8 cellular contexts compared by ENCODE assay signal in genomic region chr5:119070578-119070827, GRCh38. TPM values are rescaled to one million over a fixed set of nuclear protein-coding genes. Genes with fewer than 3 reads are reported as not detected.
DNase-seq lines count a peak whose midpoint lies in the region; ATAC-seq, FAIRE-seq and TF ChIP-seq lines count a peak whose summit lies in the region.

No MANE protein-coding gene starts in this region.

- TF ChIP-seq POLR2A in K562 (conservative IDR thresholded peaks at IDR 0.05) (peak; percentile 86), stomach (IDR thresholded peaks at IDR 0.05) (peak in 1 of 4 donors; percentile 5)

- H3K4me2 ChIP-seq in K562 (ENCODE audit: insufficient read depth, low read length), result peak overlapping the region; percentile 86

- TF ChIP-seq EP300 in K562 (IDR thresholded peaks at IDR 0.05; ENCODE audit: low read length), result no peak; the same call in 1 of the 2 replicates
- TF ChIP-seq EP300 in stomach (IDR thresholded peaks at IDR 0.05), result no peak

- no peaks in the 10 kb centered on the region for H3K27me3 Mint-ChIP-seq in activated CD4-positive, alpha-beta T cell treated with anti-CD3 and anti-CD28 coated beads for 36 hours
- peaks cover 5% of the 10 kb centered on the region for H3K27me3 Mint-ChIP-seq in HFFc6 (ENCODE audit: insufficient read depth)

- TF ChIP-seq RAD21 in K562 (CRISPR knock-in tag; conservative IDR thresholded peaks at IDR 0.05 in 1 of 2, IDR thresholded peaks at IDR 0.05 in 1 of 2), result peak in 1 of 2 experiments; percentile 26; a peak in 1 of 4 replicates

- ATAC-seq in activated CD4-positive, alpha-beta T cell treated with anti-CD3 and anti-CD28 coated beads for 36 hours, result peak; percentile 65
- ATAC-seq in K562 (peak; percentile 56; the same call in 2 of the 3 replicates), left lobe of liver (peak; percentile 75)

- H2AFZ ChIP-seq in K562 (ENCODE audit: low read depth, low read length), result peak overlapping the region; percentile 90

- H3K79me2 ChIP-seq in K562 (ENCODE audit: control insufficient read depth, insufficient read depth, low read length), result peaks cover 49% of the 10 kb centered on the region

- H3K27ac ChIP-seq in K562 (ENCODE audit: extremely low read depth, low read depth, low read length) (peak overlapping the region; percentile 84), stomach (peak overlapping the region; percentile 97 to 99 (median 99))

- peaks cover 3% of the 10 kb centered on the region; the same call in 1 of the 2 replicates for H3K9me3 ChIP-seq in K562 (replicated peaks; ENCODE audit: control insufficient read depth, insufficient read depth, low read depth, low read length)
- H3K9me3 ChIP-seq in stomach, result no peaks in the 10 kb centered on the region

- H3K9me1 ChIP-seq in K562 (ENCODE audit: control insufficient read depth, insufficient read depth, low read length), result no peaks in the 10 kb centered on the region

- no TSS peak for BruUV-seq in K562 (replicated peaks; lab: Mats Ljungman, UMichigan)

- peak overlapping the region; percentile 96 for H3K27ac Mint-ChIP-seq in activated CD4-positive, alpha-beta T cell treated with anti-CD3 and anti-CD28 coated beads for 36 hours
- peak overlapping the region; percentile 96 for H3K27ac Mint-ChIP-seq in HFFc6

- peaks cover 6% of the 10 kb centered on the region for H3K36me3 Mint-ChIP-seq in activated CD4-positive, alpha-beta T cell treated with anti-CD3 and anti-CD28 coated beads for 36 hours (ENCODE audit: low read depth)
- H3K36me3 Mint-ChIP-seq in HFFc6 (ENCODE audit: low read depth), result peaks cover 6% of the 10 kb centered on the region; the same call in 1 of the 2 replicates

- no peaks in the 10 kb centered on the region for H3K9me3 Mint-ChIP-seq in activated CD4-positive, alpha-beta T cell treated with anti-CD3 and anti-CD28 coated beads for 36 hours (ENCODE audit: low read depth)
- H3K9me3 Mint-ChIP-seq in HFFc6, result no peaks in the 10 kb centered on the region

- intact Hi-C loops in activated CD4-positive, alpha-beta T cell treated with anti-CD3 and anti-CD28 coated beads for 36 hours (cut with DNase I, micrococcal nuclease), result loop anchor here (1.0 to 5.0 kb wide), 7 partner anchors 34 to 342 kb away; partner anchors contain the start of gene DTWD2 (in 1 of the 2)
- intact Hi-C loops in K562 (cut with micrococcal nuclease), result loop anchor here (1.0 to 10.0 kb wide), 5 partner anchors 82 to 1444 kb away; partner anchors contain the start of gene DTWD2
- intact Hi-C loops in stomach (cut with DNase I; ENCODE audit: low total_unique reads), result no loop called here

- 2% methylated on average over 9 of the region's 9 CpGs for WGBS in K562 (ENCODE audit: insufficient coverage, low coverage, missing lambda C conversion rate)
- WGBS in stomach, 5 donors, result 0 to 1% (median 0%) methylated on average over 9 of the region's 9 CpGs

- H3K27me3 ChIP-seq in K562 (ENCODE audit: control insufficient read depth in 2 of 2, insufficient read depth in 2 of 2, low read length in 2 of 2) (no peaks in the 10 kb centered on the region), stomach (no peaks in the 10 kb centered on the region)

- H3K4me1 ChIP-seq in K562 (replicated peaks in 1 of 2; ENCODE audit: control insufficient read depth in 2 of 2, insufficient read depth in 2 of 2, low read length in 2 of 2) (peaks cover 7 to 10% of the 10 kb centered on the region in 2 experiments; a peak in 3 of 5 replicates), stomach (peaks cover 20 to 49% (median 45%) of the 10 kb centered on the region in 4 donors)

- POLR2A ChIA-PET in activated CD4-positive, alpha-beta T cell treated with anti-CD3 and anti-CD28 coated beads for 36 hours (lab: Charles Lee), result interaction anchor here (0.6 to 1.7 kb wide), 11 partner anchors 11 to 327 kb away, joined by 3 to 6 read pairs (median 3); no protein-coding TSS in a partner anchor
- POLR2A ChIA-PET in K562 (lab: Yijun Ruan, JAX), result interaction anchor here (0.7 to 1.7 kb wide), 15 partner anchors 9 to 1885 kb away, joined by 3 to 16 read pairs (median 3); no protein-coding TSS in a partner anchor

- H3K4me3 Mint-ChIP-seq in activated CD4-positive, alpha-beta T cell treated with anti-CD3 and anti-CD28 coated beads for 36 hours, result peak overlapping the region; percentile 92
- peak overlapping the region; percentile 92 for H3K4me3 Mint-ChIP-seq in HFFc6

- H3K36me3 ChIP-seq in K562 (ENCODE audit: control insufficient read depth, insufficient read depth, low read length), result no peaks in the 10 kb centered on the region; the same call in 2 of the 3 replicates
- no peaks in the 10 kb centered on the region for H3K36me3 ChIP-seq in stomach

- DNase-seq in activated CD4-positive, alpha-beta T cell treated with anti-CD3 and anti-CD28 coated beads for 36 hours, result no peak
- no peak for DNase-seq in activated CD4-positive, alpha-beta T cell treated with anti-CD3 and anti-CD28 coated beads for 4 hours
- DNase-seq in HFFc6 (no peak), NCI-H1436 (lab: John Stamatoyannopoulos, UW) (peak; percentile 88), K562 (ENCODE audit: extremely low read depth in 1 of 4, low spot score in 3 of 4) (no peak), left lobe of liver (ENCODE audit: low spot score) (no peak), stomach (no peak), kidney glomerular epithelial cell (lab: John Stamatoyannopoulos, UW) (no peak)

- no peak for FAIRE-seq in K562 (lab: Jason Lieb, UNC)

- peak overlapping the region; percentile 40 to 83 for H3K9ac ChIP-seq in K562 (ENCODE audit: insufficient read depth in 1 of 2, low read depth in 2 of 2, low read length in 2 of 2)

- CTCF ChIA-PET in activated CD4-positive, alpha-beta T cell treated with anti-CD3 and anti-CD28 coated beads for 36 hours (lab: Charles Lee), result interaction anchor here (0.7 to 2.7 kb wide), 11 partner anchors 9 to 342 kb away, joined by 3 to 21 read pairs (median 3); partner anchors contain the start of gene DTWD2
- CTCF ChIA-PET in K562 (lab: Yijun Ruan, JAX; ENCODE audit: low intra/inter-chr PET ratio), result no interaction called here

- H3K4me1 Mint-ChIP-seq in activated CD4-positive, alpha-beta T cell treated with anti-CD3 and anti-CD28 coated beads for 36 hours, result peaks cover 30% of the 10 kb centered on the region
- peaks cover 38% of the 10 kb centered on the region for H3K4me1 Mint-ChIP-seq in HFFc6 (ENCODE audit: low read depth)

- TF ChIP-seq CTCF in HFFc6 (IDR thresholded peaks at IDR 0.05), result no peak
- peak in 1 of 3 experiments; percentile 17; a peak in 1 of 6 replicates for TF ChIP-seq CTCF in K562 (IDR thresholded peaks at IDR 0.05 in 2 of 3, conservative IDR thresholded peaks at IDR 0.05 in 1 of 3; ENCODE audit: insufficient read depth in 2 of 3, low read depth in 1 of 3, low read length in 3 of 3)
- no peak for TF ChIP-seq CTCF in stomach (IDR thresholded peaks at IDR 0.05)

- in situ Hi-C loops in K562 (cut with MboI), result no loop called here

- H3K4me3 ChIP-seq in K562, result peak overlapping the region; percentile 73
- H3K4me3 ChIP-seq in stomach, result peak overlapping the region; percentile 88 to 99 (median 93)

- no peaks in the 10 kb centered on the region for H4K20me1 ChIP-seq in K562 (replicated peaks; ENCODE audit: control insufficient read depth, insufficient read depth, low read length)

TF ChIP-seq in K562, 482 proteins besides CTCF, POLR2A, EP300 and RAD21 (continues in another document):
- TF ChIP-seq FOXK2 (conservative IDR thresholded peaks at IDR 0.05 in 1 of 2, IDR thresholded peaks at IDR 0.05 in 1 of 2; ENCODE audit: low read depth in 2 of 2) (peak; percentile 32 to 64; a peak in 3 of 4 replicates), MXD1 (CRISPR knock-in tag; IDR thresholded peaks at IDR 0.05; ENCODE audit: borderline replicate concordance, poor library complexity, severe bottlenecking) (no peak), ZNF764 (CRISPR knock-in tag; IDR thresholded peaks at IDR 0.05; ENCODE audit: low read depth) (no peak), MAFF (IDR thresholded peaks at IDR 0.05; ENCODE audit: low read length) (no peak), ZNF75A (CRISPR knock-in tag; IDR thresholded peaks at IDR 0.05) (no peak), ZKSCAN8 (CRISPR knock-in tag; IDR thresholded peaks at IDR 0.05) (no peak), EHMT2 (IDR thresholded peaks at IDR 0.05) (0 out of 2 replicates have a peak, but pooled peaks have one; percentile 10), ARNT (IDR thresholded peaks at IDR 0.05) (peak in 1 of 2 experiments; percentile 80; a peak in 1 of 4 replicates), GABPB1 (CRISPR knock-in tag; IDR thresholded peaks at IDR 0.05) (no peak), POLR3A (IDR thresholded peaks at IDR 0.05; ENCODE audit: borderline replicate concordance, extremely low read depth, insufficient read depth, insufficient read length) (no peak), KLF1 (tag; IDR thresholded peaks at IDR 0.05) (no peak; the same call in 1 of the 2 replicates)

RNA-seq across cellular contexts. Expression of gene DMXL1, which starts 0.4 kb away (rescaled TPM):
- 10 to 100 TPM; 23.5 to 31.1 TPM for total RNA-seq in activated CD4-positive, alpha-beta T cell treated with anti-CD3 and anti-CD28 coated beads for 36 hours
- 10 to 100 TPM; 19.8 to 23.1 (median 21.5) TPM for total RNA-seq in HFFc6 (2021; fragmentation: NEBNext Ultra II Directional; extraction: Animal tissue kit (Norgen Biotek cat#: 25700))
- total RNA-seq in K562 (2011; cell fraction: chromatin; rRNA removed; ENCODE audit: low replicate concordance), result 87.5 and 343 TPM in 2 replicates
- 30.5 and 36.2 TPM in 2 replicates for total RNA-seq in K562 (2011; cell fraction: nucleolus; rRNA removed)
- total RNA-seq in K562 (2011; cell fraction: nucleoplasm; rRNA removed), result 57.3 and 63.4 TPM in 2 replicates
- total RNA-seq in K562 (2014; rRNA removed) (22.9 and 23.8 TPM in 2 replicates), K562 (2014; rRNA removed; fragmentation: Illumina TruSeq; extraction: Trizol) (40.3 and 48.6 TPM in 2 replicates), K562 (2015; rRNA removed; fragmentation: Illumina TruSeq; extraction: Trizol) (35.2 and 37.2 TPM in 2 replicates), K562 (2021) (32.3 and 33.9 TPM in 2 replicates), left lobe of liver (21.5 TPM), stomach (100 to 1,000 TPM in 3 of 5 donors, 10 to 100 TPM in 2; 79.8 to 164 (median 120) TPM)
- polyA plus RNA-seq in K562 (2011; rRNA removed) (36.9 and 37.0 TPM in 2 replicates), K562 (2014; fragmentation: Illumina TruSeq; extraction: Trizol) (22.5 and 30.6 TPM in 2 replicates), K562 (2014; fragmentation: Nextera tagmentation; extraction: Ambion mirVana) (1 to 10 TPM; 8.3 to 8.6 TPM), K562 (2014; rRNA removed) (17.6 and 20.3 TPM in 2 replicates), stomach (10 to 100 TPM in 2 of 3 donors, 1 to 10 TPM in 1; 6.0 to 13.7 (median 12.3) TPM)
- 5.8 and 10.7 TPM in 2 replicates for polyA plus RNA-seq in K562 (2011; cell fraction: cytosol; rRNA removed)
- 33.7 and 57.8 TPM in 2 replicates for polyA plus RNA-seq in K562 (2011; cell fraction: nucleus; rRNA removed)
- 14.0 and 28.4 TPM in 2 replicates for polyA plus RNA-seq in K562 (2012)
- polyA minus RNA-seq in K562 (2011; rRNA and poly(A)+ RNA removed), result 97.6 and 133 TPM in 2 replicates
- polyA minus RNA-seq in K562 (2011; cell fraction: cytosol; rRNA and poly(A)+ RNA removed), result 26.8 and 32.4 TPM in 2 replicates
- 96.9 and 165 TPM in 2 replicates for polyA minus RNA-seq in K562 (2011; cell fraction: nucleus; rRNA and poly(A)+ RNA removed)
